In genomic region chr9:37033141-37033540, GRCh38 we compare ENCODE assay signal across 1 cellular context.
TF ChIP-seq lines count a peak whose summit lies in the region.

No MANE protein-coding gene starts in this region.

TF ChIP-seq in GM23338, 12 proteins besides CTCF, POLR2A, EP300 and RAD21 (continued from another document):
- TF ChIP-seq ETS1 (IDR thresholded peaks at IDR 0.05) (no peak), ZNF462 (CRISPR knock-in tag; IDR thresholded peaks at IDR 0.05) (no peak), ZNF114 (CRISPR knock-in tag; IDR thresholded peaks at IDR 0.05) (no peak), ZNF331 (CRISPR knock-in tag; IDR thresholded peaks at IDR 0.05; ENCODE audit: low read depth) (no peak), POLR2AphosphoS5 (IDR thresholded peaks at IDR 0.05; ENCODE audit: low read depth) (no peak)
TF ChIP-seq in GM23338: peak in this region for 0.
